Comparison of ENCODE assay signal across 9 cellular contexts in genomic region chr2:203718087-203718486, GRCh38. TPM values are rescaled to one million over a fixed set of nuclear protein-coding genes. Genes with fewer than 3 reads are reported as not detected.
DNase-seq lines count a peak whose midpoint lies in the region; ATAC-seq and TF ChIP-seq lines count a peak whose summit lies in the region.
"Had no signal": no experiment of that assay in that cellular context is flagged by ENCODE, and none has a peak within 500 bp of the region (broad histone marks: within the 10 kb centered on the region; RNA-seq: fewer than 3 reads in every experiment).

No MANE protein-coding gene starts in this region.

- H3K4me3 ChIP-seq in osteoblast (ENCODE audit: insufficient read depth, low read length), result no peak overlapping the region
- H3K4me3 ChIP-seq in esophagus muscularis mucosa, result no peak overlapping the region

- TF ChIP-seq CTCF in osteoblast (IDR thresholded peaks at IDR 0.05; ENCODE audit: extremely low read depth, low read depth, low read length) (no peak), HFFc6 (IDR thresholded peaks at IDR 0.05) (no peak), esophagus muscularis mucosa (IDR thresholded peaks at IDR 0.05) (no peak)

- H3K27me3 Mint-ChIP-seq in HFFc6 (ENCODE audit: insufficient read depth), result no peaks in the 10 kb centered on the region; the same call in 1 of the 2 replicates

- H3K27me3 ChIP-seq in osteoblast (ENCODE audit: insufficient read depth, low read length) (no peaks in the 10 kb centered on the region), esophagus muscularis mucosa (no peaks in the 10 kb centered on the region)

- DNase-seq in stimulated activated CD4-positive, alpha-beta T cell treated with anti-CD3 and anti-CD28 coated beads, Interleukin-15, amount 100 ng/mL, for 48 hours (ENCODE audit: low read depth in 2 of 2), result peak; percentile 39 to 44
- DNase-seq in stimulated activated CD4-positive, alpha-beta T cell treated with anti-CD3 and anti-CD28 coated beads, Interleukin-2, amount 100 ng/mL, for 48 hours, result no peak
- DNase-seq in activated CD8-positive, alpha-beta memory T cell treated with anti-CD3 and anti-CD28 coated beads for 24 hours, result peak; percentile 81
- no peak for DNase-seq in osteoblast (ENCODE audit: insufficient read length, low spot score, missing footprints)
- DNase-seq in NCI-H1436 (lab: John Stamatoyannopoulos, UW), result no peak
- no peak for DNase-seq in HFFc6
- no peak for DNase-seq in esophagus muscularis mucosa (ENCODE audit: extremely low spot score)

- H3K27ac ChIP-seq in osteoblast (ENCODE audit: low read depth, low read length) (no peak overlapping the region), esophagus muscularis mucosa (replicated peaks in 1 of 4) (no peak overlapping the region)

- H3K4me3 Mint-ChIP-seq in HFFc6, result no peak overlapping the region
- H3K4me3 Mint-ChIP-seq: nephron had no signal

- H4K20me1 ChIP-seq in osteoblast (ENCODE audit: insufficient read depth, low read length), result no peaks in the 10 kb centered on the region

- no peaks in the 10 kb centered on the region for H3K9me3 Mint-ChIP-seq in HFFc6
- H3K9me3 Mint-ChIP-seq: nephron had no signal

- H3K36me3 ChIP-seq in osteoblast (ENCODE audit: insufficient read depth, low read length), result no peaks in the 10 kb centered on the region
- H3K36me3 ChIP-seq in esophagus muscularis mucosa, result no peaks in the 10 kb centered on the region

- peaks cover 4% of the 10 kb centered on the region for H3K4me1 ChIP-seq in osteoblast (ENCODE audit: insufficient read depth, low read length)
- no peaks in the 10 kb centered on the region for H3K4me1 ChIP-seq in esophagus muscularis mucosa

- H3K4me2 ChIP-seq in osteoblast (ENCODE audit: insufficient read depth, low read length), result no peak overlapping the region

- H3K27ac Mint-ChIP-seq in HFFc6, result no peak overlapping the region
- H3K27ac Mint-ChIP-seq: nephron had no signal

- peak; percentile 79 for ATAC-seq in HG03378 (IDR thresholded peaks at IDR 0.05; ENCODE audit: unreplicated experiment)

- peak overlapping the region; percentile 39 for H2AFZ ChIP-seq in osteoblast (ENCODE audit: low read length)

- no peaks in the 10 kb centered on the region for H3K9me3 ChIP-seq in osteoblast (ENCODE audit: low read depth, low read length)
- H3K9me3 ChIP-seq in esophagus muscularis mucosa, result no peaks in the 10 kb centered on the region

- no peaks in the 10 kb centered on the region for H3K79me2 ChIP-seq in osteoblast (ENCODE audit: insufficient read depth, low read length)

- 83% methylated on average over 3 of the region's 3 CpGs for WGBS in esophagus muscularis mucosa

- no peak for TF ChIP-seq EP300 in esophagus muscularis mucosa (IDR thresholded peaks at IDR 0.05)

- peaks cover 13% of the 10 kb centered on the region for H3K4me1 Mint-ChIP-seq in HFFc6 (ENCODE audit: low read depth)

- TF ChIP-seq POLR2A in esophagus muscularis mucosa (IDR thresholded peaks at IDR 0.05; ENCODE audit: low read depth), result no peak

- intact Hi-C loops in esophagus muscularis mucosa (cut with DNase I), result no loop called here

- H3K36me3 Mint-ChIP-seq in HFFc6 (ENCODE audit: low read depth), result no peaks in the 10 kb centered on the region

RNA-seq across cellular contexts. Expression of gene CD28, which starts 11.6 kb away (rescaled TPM):
- not detected in 2 replicates for total RNA-seq in osteoblast
- not detected for total RNA-seq in HFFc6 (2021; fragmentation: NEBNext Ultra II Directional; extraction: Animal tissue kit (Norgen Biotek cat#: 25700))
- 1 to 10 TPM in 1 of 4 donors, under 1 TPM in 3; under 0.01 to 2.2 (median 0.28) TPM for total RNA-seq in esophagus muscularis mucosa

Comparison
In these comparisons a context has a peak if more than half of its experiments do, and no peak if none do; other contexts are left out.
1. DNase-seq: peak in stimulated activated CD4-positive, alpha-beta T cell treated with anti-CD3 and anti-CD28 coated beads, Interleukin-15, amount 100 ng/mL, for 48 hours (2 of 2) and activated CD8-positive, alpha-beta memory T cell treated with anti-CD3 and anti-CD28 coated beads for 24 hours (single experiment); none in stimulated activated CD4-positive, alpha-beta T cell treated with anti-CD3 and anti-CD28 coated beads, Interleukin-2, amount 100 ng/mL, for 48 hours (0 of 2), osteoblast (single experiment), NCI-H1436 (single experiment), HFFc6 (single experiment) and esophagus muscularis mucosa (single experiment).